21 cellular contexts compared by ENCODE assay signal in the genomic region with DNA sequence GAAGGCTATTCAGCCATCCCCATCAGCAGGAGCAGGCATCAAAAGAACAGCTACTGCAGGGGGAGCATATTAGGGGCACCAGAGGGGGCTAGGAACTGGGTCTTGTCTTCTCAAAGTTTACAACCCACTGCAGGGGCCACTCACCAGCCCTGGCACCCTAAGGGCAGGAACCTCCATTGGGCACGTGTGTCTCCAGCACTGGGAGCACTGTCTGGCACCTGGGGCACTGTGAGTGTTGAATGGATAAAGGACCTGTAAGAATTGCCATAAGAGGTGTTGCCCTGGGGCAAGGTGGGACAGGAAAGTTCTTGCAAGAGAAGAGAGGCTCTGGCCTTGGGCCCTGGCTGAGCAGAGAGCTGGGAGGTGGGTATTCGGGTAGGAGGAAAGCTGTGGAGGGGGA. TPM values are rescaled to one million over a fixed set of nuclear protein-coding genes. Genes with fewer than 3 reads are reported as not detected.
DNase-seq lines count a peak whose midpoint lies in the region; ATAC-seq and TF ChIP-seq lines count a peak whose summit lies in the region.
"Had no signal": no experiment of that assay in that cellular context is flagged by ENCODE, and none has a peak within 500 bp of the region (broad histone marks: within the 10 kb centered on the region; RNA-seq: fewer than 3 reads in every experiment).

No MANE protein-coding gene starts in this region.

- H3K36me3 ChIP-seq in right lobe of liver (peaks cover 0 to under 1% (median 0%) of the 10 kb centered on the region in 4 donors), psoas muscle (ENCODE audit: insufficient read depth in 1 of 2, low read depth in 1 of 2) (no peaks in the 10 kb centered on the region)
- H3K36me3 ChIP-seq: Peyer's patch had no signal

- H3K27ac ChIP-seq in right lobe of liver: peak overlapping the region; percentile 52 to 89 (median 77)
- H3K27ac ChIP-seq in psoas muscle: no peak overlapping the region
- H3K27ac ChIP-seq: GM23248, KMS-11, Peyer's patch, SJSA1 had no signal

- 25% methylated on average over 2 of the region's 2 CpGs for WGBS in right lobe of liver (ENCODE audit: insufficient coverage, low coverage, low lambda C conversion rate, missing lambda C conversion rate)
- 81 to 89% (median 86%) methylated on average over 2 of the region's 2 CpGs for WGBS in psoas muscle, 3 donors

- peaks cover 15% of the 10 kb centered on the region for H3K27me3 Mint-ChIP-seq in activated naive CD8-positive, alpha-beta T cell
- peaks cover 36% of the 10 kb centered on the region for H3K27me3 Mint-ChIP-seq in activated naive CD8-positive, alpha-beta T cell treated with anti-CD3 and anti-CD28 coated beads, Interleukin-2, amount 50 U/mL, for 24 hours
- H3K27me3 Mint-ChIP-seq in chondrocyte (ENCODE audit: low read depth): no peaks in the 10 kb centered on the region

- no peaks in the 10 kb centered on the region for H3K36me3 Mint-ChIP-seq in activated naive CD8-positive, alpha-beta T cell
- H3K36me3 Mint-ChIP-seq in activated naive CD8-positive, alpha-beta T cell treated with anti-CD3 and anti-CD28 coated beads, Interleukin-2, amount 50 U/mL, for 24 hours (ENCODE audit: low read depth): no peaks in the 10 kb centered on the region
- no peaks in the 10 kb centered on the region for H3K36me3 Mint-ChIP-seq in chondrocyte (ENCODE audit: low read depth)
- H3K36me3 Mint-ChIP-seq in stimulated activated effector memory CD8-positive, alpha-beta T cell treated with anti-CD3 and anti-CD28 coated beads, Interleukin-12 subunit alpha, Interleukin-12 subunit beta, amount 100 ng/mL, for 72 hours: no peaks in the 10 kb centered on the region
- H3K36me3 Mint-ChIP-seq: CD4-positive, CD25-positive, alpha-beta regulatory T cell had no signal

- TF ChIP-seq CTCF in chondrocyte (IDR thresholded peaks at IDR 0.05) (no peak), right lobe of liver (IDR thresholded peaks at IDR 0.05) (no peak), psoas muscle (IDR thresholded peaks at IDR 0.05) (no peak)

- no peak for ATAC-seq in activated naive CD8-positive, alpha-beta T cell treated with anti-CD3 and anti-CD28 coated beads, Interleukin-2, amount 50 U/mL, for 24 hours
- no peak for ATAC-seq in right lobe of liver
- no peak for ATAC-seq in stimulated activated effector memory CD8-positive, alpha-beta T cell treated with anti-CD3 and anti-CD28 coated beads, Interleukin-12 subunit alpha, Interleukin-12 subunit beta, amount 100 ng/mL, for 72 hours
- no peak for ATAC-seq in psoas muscle
- ATAC-seq: HCT116 had no signal

- H3K9me3 ChIP-seq in right lobe of liver: no peaks in the 10 kb centered on the region
- H3K9me3 ChIP-seq in psoas muscle: no peaks in the 10 kb centered on the region
- H3K9me3 ChIP-seq: Peyer's patch, SJSA1 had no signal

- H3K9me3 Mint-ChIP-seq in activated naive CD8-positive, alpha-beta T cell (ENCODE audit: low read depth): no peaks in the 10 kb centered on the region
- H3K9me3 Mint-ChIP-seq in activated naive CD8-positive, alpha-beta T cell treated with anti-CD3 and anti-CD28 coated beads, Interleukin-2, amount 50 U/mL, for 24 hours: no peaks in the 10 kb centered on the region
- H3K9me3 Mint-ChIP-seq in chondrocyte (ENCODE audit: low read depth): no peaks in the 10 kb centered on the region
- H3K9me3 Mint-ChIP-seq in stimulated activated effector memory CD8-positive, alpha-beta T cell treated with anti-CD3 and anti-CD28 coated beads, Interleukin-12 subunit alpha, Interleukin-12 subunit beta, amount 100 ng/mL, for 72 hours: no peaks in the 10 kb centered on the region

- H3K27me3 ChIP-seq in right lobe of liver (no peaks in the 10 kb centered on the region), psoas muscle (ENCODE audit: insufficient read depth in 3 of 3, low read length in 2 of 3) (no peaks in the 10 kb centered on the region)
- H3K27me3 ChIP-seq: Peyer's patch, SJSA1 had no signal

- intact Hi-C loops in right lobe of liver (cut with DNase I): no loop called here
- intact Hi-C loops in psoas muscle (cut with DNase I): loop anchor here (5.0 to 10.0 kb wide), 3 partner anchors 45 to 263 kb away; no protein-coding TSS in a partner anchor

- H3K4me1 ChIP-seq in right lobe of liver (peaks cover 0 to 60% (median 28%) of the 10 kb centered on the region in 4 donors), psoas muscle (peaks cover 23% of the 10 kb centered on the region)

- peak overlapping the region; percentile 54 to 98 (median 97) for H3K4me3 ChIP-seq in right lobe of liver
- H3K4me3 ChIP-seq in psoas muscle: no peak overlapping the region
- H3K4me3 ChIP-seq: GM23248, SJSA1 had no signal

- H3K4me1 Mint-ChIP-seq in activated naive CD8-positive, alpha-beta T cell (ENCODE audit: low read depth): no peaks in the 10 kb centered on the region
- no peaks in the 10 kb centered on the region for H3K4me1 Mint-ChIP-seq in activated naive CD8-positive, alpha-beta T cell treated with anti-CD3 and anti-CD28 coated beads, Interleukin-2, amount 50 U/mL, for 24 hours
- H3K4me1 Mint-ChIP-seq in chondrocyte (ENCODE audit: low read depth): peaks cover 32% of the 10 kb centered on the region
- H3K4me1 Mint-ChIP-seq in stimulated activated effector memory CD8-positive, alpha-beta T cell treated with anti-CD3 and anti-CD28 coated beads, Interleukin-12 subunit alpha, Interleukin-12 subunit beta, amount 100 ng/mL, for 72 hours: no peaks in the 10 kb centered on the region

- no peak overlapping the region for H3K27ac Mint-ChIP-seq in activated naive CD8-positive, alpha-beta T cell
- H3K27ac Mint-ChIP-seq in activated naive CD8-positive, alpha-beta T cell treated with anti-CD3 and anti-CD28 coated beads, Interleukin-2, amount 50 U/mL, for 24 hours: no peak overlapping the region
- H3K27ac Mint-ChIP-seq in chondrocyte (ENCODE audit: unreplicated experiment): no peak overlapping the region
- no peak overlapping the region for H3K27ac Mint-ChIP-seq in stimulated activated effector memory CD8-positive, alpha-beta T cell treated with anti-CD3 and anti-CD28 coated beads, Interleukin-12 subunit alpha, Interleukin-12 subunit beta, amount 100 ng/mL, for 72 hours
- H3K27ac Mint-ChIP-seq: CD4-positive, CD25-positive, alpha-beta regulatory T cell had no signal

- no peak for TF ChIP-seq POLR2A in right lobe of liver (IDR thresholded peaks at IDR 0.05)

- peak overlapping the region; percentile 23 for H3K4me3 Mint-ChIP-seq in activated naive CD8-positive, alpha-beta T cell
- H3K4me3 Mint-ChIP-seq in activated naive CD8-positive, alpha-beta T cell treated with anti-CD3 and anti-CD28 coated beads, Interleukin-2, amount 50 U/mL, for 24 hours: no peak overlapping the region
- H3K4me3 Mint-ChIP-seq in chondrocyte (ENCODE audit: unreplicated experiment): no peak overlapping the region
- peak overlapping the region; percentile 45 for H3K4me3 Mint-ChIP-seq in stimulated activated effector memory CD8-positive, alpha-beta T cell treated with anti-CD3 and anti-CD28 coated beads, Interleukin-12 subunit alpha, Interleukin-12 subunit beta, amount 100 ng/mL, for 72 hours

- no peak for DNase-seq in activated naive CD8-positive, alpha-beta T cell treated with anti-CD3 and anti-CD28 coated beads, Interleukin-2, amount 50 U/mL, for 24 hours
- DNase-seq in chondrocyte (ENCODE audit: low spot score): peak; percentile 75
- peak in 1 of 3 donors; percentile 28 for DNase-seq in right lobe of liver
- DNase-seq in stimulated activated effector memory CD8-positive, alpha-beta T cell treated with anti-CD3 and anti-CD28 coated beads, Interleukin-12 subunit alpha, Interleukin-12 subunit beta, amount 100 ng/mL, for 72 hours (ENCODE audit: low spot score in 2 of 2): no peak
- no peak for DNase-seq in NCI-H446 treated with DMSO at 0.1 percent for 48 hours (lab: John Stamatoyannopoulos, UW)
- DNase-seq in NCI-H1092 treated with DMSO at 0.1 percent for 48 hours (lab: John Stamatoyannopoulos, UW): no peak
- no peak for DNase-seq in psoas muscle
- DNase-seq: 8988T; CD4-positive, CD25-positive, alpha-beta regulatory T cell; DMS153; EL; GM23248; NCI-H1436 treated with DMSO at 0.1 percent for 48 hours; NCI-H2029; NCI-H2171 treated with DMSO at 0.1 percent for 48 hours; NCI-H446; Peyer's patch had no signal

RNA-seq across cellular contexts. Expression of gene STEAP3, which starts 1.4 kb away (rescaled TPM):
- total RNA-seq in chondrocyte: 44.6 to 151 TPM (median 46.6 TPM) in 3 replicates
- total RNA-seq in right lobe of liver: 100 to 1,000 TPM; 118 to 165 (median 131) TPM
- total RNA-seq in psoas muscle: 10 to 100 TPM; 12.3 to 47.4 (median 22.8) TPM
- 10 to 100 TPM in 1 of 3 donors, 1 to 10 TPM in 2; 8.6 to 15.7 (median 8.9) TPM for polyA plus RNA-seq in psoas muscle
- total RNA-seq: CD4-positive, CD25-positive, alpha-beta regulatory T cell had no signal
- polyA plus RNA-seq: CD4-positive, CD25-positive, alpha-beta regulatory T cell had no signal

Comparison
In these comparisons a context has a peak if more than half of its experiments do, and no peak if none do; other contexts are left out.
1. H3K4me3 Mint-ChIP-seq: peak in activated naive CD8-positive, alpha-beta T cell (single experiment) and stimulated activated effector memory CD8-positive, alpha-beta T cell treated with anti-CD3 and anti-CD28 coated beads, Interleukin-12 subunit alpha, Interleukin-12 subunit beta, amount 100 ng/mL, for 72 hours (single experiment); none in activated naive CD8-positive, alpha-beta T cell treated with anti-CD3 and anti-CD28 coated beads, Interleukin-2, amount 50 U/mL, for 24 hours (single experiment) and chondrocyte (single experiment).
2. intact Hi-C loops: an anchor here in psoas muscle (5.0 to 10.0 kb wide); none called in right lobe of liver.